Comparison of ENCODE assay signal across 18 cellular contexts in genomic region chr9:116237456-116237855, GRCh38.
"Had no signal": no experiment of that assay in that cellular context is flagged by ENCODE, and none has a peak within 500 bp of the region (broad histone marks: within the 10 kb centered on the region; RNA-seq: fewer than 3 reads in every experiment).

No MANE protein-coding gene starts in this region.

- H3K4me3 ChIP-seq: cardiac muscle cell, hepatocyte, spleen, upper lobe of left lung had no signal

- H3K79me2 ChIP-seq: hepatocyte had no signal

- H3K36me3 ChIP-seq: cardiac muscle cell, spleen, upper lobe of left lung, WERI-Rb-1 had no signal

- H3K4me1 ChIP-seq: spleen, upper lobe of left lung had no signal

- DNase-seq: activated CD4-positive, alpha-beta T cell treated with anti-CD3 and anti-CD28 coated beads, Interleukin-2, amount 50 U/mL, for 1 hour; activated CD4-positive, CD25-positive, alpha-beta regulatory T cell treated with anti-CD3 and anti-CD28 coated beads, Interleukin-2, amount 50 U/mL, for 72 hours; activated T-cell treated with anti-CD3 and anti-CD28 coated beads, Interleukin-2, amount 50 U/mL, for 1 hour; dermis blood vessel endothelial cell; effector CD8-positive, alpha-beta T cell; erythroblast; foreskin melanocyte; glutamatergic neuron; left ventricle myocardium superior; nucleus accumbens; spleen; stimulated activated CD4-positive, alpha-beta T cell treated with anti-CD3 and anti-CD28 coated beads, Interleukin-4, amount 100 ng/mL, for 1 hour; stimulated activated naive CD8-positive, alpha-beta T cell treated with anti-CD3 and anti-CD28 coated beads, Interleukin-15, Interleukin-2, amounts not matched to agents 100 U/mL and 50 U/mL, for 24 hours; T-cell; WERI-Rb-1 had no signal

- H3K4me2 ChIP-seq: hepatocyte had no signal

- ATAC-seq: left ventricle myocardium superior; stimulated activated naive CD8-positive, alpha-beta T cell treated with anti-CD3 and anti-CD28 coated beads, Interleukin-15, Interleukin-2, amounts not matched to agents 100 U/mL and 50 U/mL, for 24 hours; T-cell had no signal

- H3K27ac ChIP-seq: cardiac muscle cell, hepatocyte, spleen, upper lobe of left lung, WERI-Rb-1 had no signal

- H3K27me3 ChIP-seq: cardiac muscle cell, hepatocyte, spleen, upper lobe of left lung had no signal

- H2AFZ ChIP-seq: hepatocyte had no signal

- H3K9me3 ChIP-seq: spleen, upper lobe of left lung had no signal
